In the genomic region with DNA sequence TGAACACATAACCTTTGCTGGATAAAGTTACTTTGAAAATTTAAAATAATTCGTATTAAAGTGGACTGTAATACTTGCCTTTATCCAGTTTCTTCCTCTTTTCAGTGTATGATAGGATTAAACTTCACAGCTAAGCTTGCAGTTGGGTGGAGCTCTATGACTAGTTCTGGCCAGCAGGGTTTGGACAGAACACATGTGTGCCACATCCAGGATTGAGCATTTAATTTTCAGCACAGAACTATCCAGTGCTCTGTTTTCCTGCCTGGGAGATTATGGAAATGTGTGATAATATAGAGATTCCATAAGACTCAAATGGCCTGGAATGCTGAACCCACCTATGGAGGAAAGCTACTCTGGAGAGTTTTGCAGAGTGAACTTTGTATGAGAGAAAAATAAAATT, we compare ENCODE assay signal across 17 cellular contexts.
DNase-seq lines count a peak whose midpoint lies in the region; ATAC-seq and TF ChIP-seq lines count a peak whose summit lies in the region.
"Had no signal": no experiment of that assay in that cellular context is flagged by ENCODE, and none has a peak within 500 bp of the region (broad histone marks: within the 10 kb centered on the region; RNA-seq: fewer than 3 reads in every experiment).

No MANE protein-coding gene starts in this region.

- no peak overlapping the region for H3K27ac Mint-ChIP-seq in glutamatergic neuron (ENCODE audit: unreplicated experiment)
- H3K27ac Mint-ChIP-seq: CD8-positive, alpha-beta memory T cell had no signal

- intact Hi-C loops in mucosa of descending colon (cut with DNase I, micrococcal nuclease): no loop called here

- TF ChIP-seq CTCF in AG10803 (conservative IDR thresholded peaks at IDR 0.05; ENCODE audit: low read length): peak; percentile 15; the same call in 1 of the 2 replicates
- peak; percentile 19 for TF ChIP-seq CTCF in brain microvascular endothelial cell (IDR thresholded peaks at IDR 0.05; ENCODE audit: low read depth, low read length, missing control alignments)
- TF ChIP-seq CTCF in glutamatergic neuron (IDR thresholded peaks at IDR 0.05; ENCODE audit: partially characterized antibody, unreplicated experiment): peak; percentile 12
- no peak for TF ChIP-seq CTCF in mucosa of descending colon (IDR thresholded peaks at IDR 0.05)

- H3K4me3 ChIP-seq in AG10803 (ENCODE audit: low read length): no peak overlapping the region
- H3K4me3 ChIP-seq in brain microvascular endothelial cell (ENCODE audit: low read depth, low read length): no peak overlapping the region
- H3K4me3 ChIP-seq in mucosa of descending colon: no peak overlapping the region
- H3K4me3 ChIP-seq: A549, SJSA1 had no signal

- peaks cover 3% of the 10 kb centered on the region for H3K9me3 ChIP-seq in mucosa of descending colon
- H3K9me3 ChIP-seq: A549, SJSA1 had no signal

- no peak for DNase-seq in AG10803 (ENCODE audit: low read depth)
- peak; percentile 55 for DNase-seq in NCI-H82 (lab: John Stamatoyannopoulos, UW)
- no peak for DNase-seq in brain microvascular endothelial cell
- DNase-seq in glutamatergic neuron: no peak
- DNase-seq in anterior cingulate cortex (lab: John Stamatoyannopoulos, UW): no peak
- DNase-seq in NOMO-1 treated with DMSO at 0.1 percent for 48 hours (lab: John Stamatoyannopoulos, UW; ENCODE audit: unreplicated experiment): no peak
- DNase-seq in mucosa of descending colon: no peak
- DNase-seq: C1 segment of cervical spinal cord; CD8-positive, alpha-beta memory T cell; KG1; MV-4-11; NCI-H1694 treated with DMSO at 0.1 percent for 48 hours; NCI-H748 treated with DMSO at 0.1 percent for 48 hours had no signal

- H3K36me3 Mint-ChIP-seq in glutamatergic neuron (ENCODE audit: unreplicated experiment): no peaks in the 10 kb centered on the region
- H3K36me3 Mint-ChIP-seq: CD8-positive, alpha-beta memory T cell had no signal

- no peaks in the 10 kb centered on the region for H3K4me1 ChIP-seq in mucosa of descending colon (ENCODE audit: low read depth)
- H3K4me1 ChIP-seq: A549, SJSA1 had no signal

- peaks cover 2% of the 10 kb centered on the region for H3K9me3 Mint-ChIP-seq in glutamatergic neuron (ENCODE audit: unreplicated experiment)

- H3K27me3 ChIP-seq in brain microvascular endothelial cell (replicated peaks): no peaks in the 10 kb centered on the region
- H3K27me3 ChIP-seq: SJSA1 had no signal

- H3K4me3 Mint-ChIP-seq in glutamatergic neuron (ENCODE audit: unreplicated experiment): no peak overlapping the region
- H3K4me3 Mint-ChIP-seq: CD8-positive, alpha-beta memory T cell had no signal

- H3K27me3 Mint-ChIP-seq in glutamatergic neuron (ENCODE audit: unreplicated experiment): peaks cover 4% of the 10 kb centered on the region
- H3K27me3 Mint-ChIP-seq: CD8-positive, alpha-beta memory T cell had no signal

- in situ Hi-C loops in brain microvascular endothelial cell (cut with HindIII; ENCODE audit: low pct_ligation_motif_present, low sequenced_read_pairs): no loop called here

- peaks cover 2% of the 10 kb centered on the region for H3K4me1 Mint-ChIP-seq in glutamatergic neuron (ENCODE audit: low read depth, unreplicated experiment)
- H3K4me1 Mint-ChIP-seq: CD8-positive, alpha-beta memory T cell had no signal

- H3K27ac ChIP-seq in brain microvascular endothelial cell: no peak overlapping the region
- H3K27ac ChIP-seq: A549, SJSA1 had no signal

- ATAC-seq in GM19467 (IDR thresholded peaks at IDR 0.05; ENCODE audit: unreplicated experiment): no peak
- no peak for ATAC-seq in mucosa of descending colon
- ATAC-seq: HepG2 had no signal

- H3K36me3 ChIP-seq in brain microvascular endothelial cell (replicated peaks): no peaks in the 10 kb centered on the region
- no peaks in the 10 kb centered on the region for H3K36me3 ChIP-seq in mucosa of descending colon (ENCODE audit: low read depth)
- H3K36me3 ChIP-seq: SJSA1 had no signal
